ENCODE assay signal across 28 cellular contexts in the genomic region with DNA sequence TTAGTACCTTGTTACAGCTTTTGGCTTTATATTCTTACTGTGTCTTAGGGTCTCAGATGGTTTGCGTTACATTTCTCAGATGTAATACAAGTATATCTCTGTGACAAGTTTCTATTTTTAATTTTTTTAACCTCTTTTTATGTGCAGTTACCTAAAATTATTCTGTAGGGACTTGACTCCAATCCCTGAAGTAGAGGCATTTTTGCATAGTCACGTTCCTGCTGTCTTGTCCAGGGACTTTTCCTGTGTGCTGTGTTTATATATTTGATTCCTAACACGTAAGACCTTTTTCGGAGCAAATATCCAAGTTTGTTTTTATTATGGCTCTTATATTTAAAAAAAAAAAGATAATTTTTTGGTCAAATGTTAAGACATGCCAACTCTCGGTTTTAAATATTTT.
"Had no signal": no experiment of that assay in that cellular context is flagged by ENCODE, and none has a peak within 500 bp of the region (broad histone marks: within the 10 kb centered on the region; RNA-seq: fewer than 3 reads in every experiment).

No MANE protein-coding gene starts in this region.

- H3K9me3 ChIP-seq: ovary, psoas muscle, spleen, suprapubic skin, testis, tibial artery, transverse colon, upper lobe of right lung, uterus had no signal

- H3K9ac ChIP-seq: neural progenitor cell, parathyroid adenoma had no signal

- H3K27me3 ChIP-seq: neural progenitor cell, ovary, suprapubic skin, testis, tibial artery, transverse colon, upper lobe of right lung, uterus had no signal

- H3K79me2 ChIP-seq: parathyroid adenoma had no signal

- H3K36me3 ChIP-seq: neural progenitor cell, ovary, spleen, suprapubic skin, tibial artery, transverse colon, upper lobe of right lung, uterus had no signal

- H3K4me2 ChIP-seq: neural progenitor cell, smooth muscle cell had no signal

- H3K27ac ChIP-seq: neural progenitor cell, ovary, parathyroid adenoma, psoas muscle, skin epidermis, spleen, suprapubic skin, testis, tibial artery, transverse colon, upper lobe of right lung, uterus had no signal

- H3K4me3 ChIP-seq: neural progenitor cell, ovary, psoas muscle, skin epidermis, smooth muscle cell, spleen, suprapubic skin, testis, tibial artery, transverse colon, upper lobe of right lung, uterus had no signal

- DNase-seq: natural killer cell; occipital lobe; ovary; posterior cingulate gyrus; psoas muscle; right cardiac atrium; spleen; stimulated activated CD4-positive, alpha-beta T cell treated with anti-CD3 and anti-CD28 coated beads, Interleukin-12 subunit alpha, Interleukin-12 subunit beta, amount 100 ng/mL, for 4 hours; stimulated activated CD4-positive, alpha-beta T cell treated with anti-CD3 and anti-CD28 coated beads, Interleukin-1b, Interleukin-23, amount 100 ng/mL, for 48 hours; stimulated activated CD4-positive, alpha-beta T cell treated with anti-CD3 and anti-CD28 coated beads, Interleukin-4, amount 100 ng/mL, for 1 hour; stimulated activated CD4-positive, alpha-beta T cell treated with anti-CD3 and anti-CD28 coated beads, Interleukin-4, amount 100 ng/mL, for 4 hours; stimulated activated CD8-positive, alpha-beta memory T cell treated with anti-CD3 and anti-CD28 coated beads, Interleukin-4, amount 100 ng/mL, for 48 hours; stimulated activated naive CD4-positive, alpha-beta T cell; stimulated activated naive CD8-positive, alpha-beta T cell treated with anti-CD3 and anti-CD28 coated beads, Interleukin-15, amount 100 ng/mL, for 72 hours; stimulated activated naive CD8-positive, alpha-beta T cell treated with anti-CD3 and anti-CD28 coated beads, Interleukin-15, Interleukin-2, amounts not matched to agents 100 U/mL and 50 U/mL, for 24 hours; substantia nigra; testis; tibial artery; transverse colon; upper lobe of right lung; uterus had no signal

- ATAC-seq: natural killer cell; psoas muscle; right cardiac atrium; sciatic nerve; stimulated activated memory B cell treated with anti-CD40 and anti-IgM and Interleukin-4, amounts not matched to agents 10 μg/mL and 1 μg/mL and 100 μg/mL, for 72 hours; stimulated activated naive CD8-positive, alpha-beta T cell treated with anti-CD3 and anti-CD28 coated beads, Interleukin-15, amount 100 ng/mL, for 72 hours; stimulated activated naive CD8-positive, alpha-beta T cell treated with anti-CD3 and anti-CD28 coated beads, Interleukin-15, Interleukin-2, amounts not matched to agents 100 U/mL and 50 U/mL, for 24 hours; upper lobe of right lung had no signal

- H2AFZ ChIP-seq: neural progenitor cell, parathyroid adenoma had no signal

- H3K4me1 ChIP-seq: parathyroid adenoma, psoas muscle, spleen, suprapubic skin, testis, tibial artery, transverse colon, upper lobe of right lung, uterus had no signal
